ENCODE assay signal across 8 cellular contexts in genomic region chr10:73865459-73866442, GRCh38. TPM values are rescaled to one million over a fixed set of nuclear protein-coding genes. Genes with fewer than 3 reads are reported as not detected.
DNase-seq lines count a peak whose midpoint lies in the region; ATAC-seq, FAIRE-seq and TF ChIP-seq lines count a peak whose summit lies in the region.

No MANE protein-coding gene starts in this region.

- TF ChIP-seq CTCF in HL-60 (IDR thresholded peaks at IDR 0.05; ENCODE audit: insufficient read depth, low read length) (no peak), Caco-2 (IDR thresholded peaks at IDR 0.05; ENCODE audit: insufficient read depth in 1 of 2, low read depth in 1 of 2, low read length in 1 of 2, severe bottlenecking in 1 of 2, unreplicated experiment in 1 of 2) (no peak)

- no peak for FAIRE-seq in frontal cortex (lab: Jason Lieb, UNC)

- H3K36me3 Mint-ChIP-seq in Caco-2 (ENCODE audit: insufficient read depth, unreplicated experiment), result peaks cover 86% of the 10 kb centered on the region

- H3K4me3 ChIP-seq in HL-60 (replicated peaks; ENCODE audit: insufficient read depth, low read length) (peak overlapping the region; percentile 16), Caco-2 (ENCODE audit: low read depth, low read length) (no peak overlapping the region)

- no peak overlapping the region for H3K27ac Mint-ChIP-seq in Caco-2 (ENCODE audit: unreplicated experiment)

- no peaks in the 10 kb centered on the region for H3K9me3 Mint-ChIP-seq in Caco-2 (ENCODE audit: unreplicated experiment)

- H3K36me3 ChIP-seq in Caco-2 (ENCODE audit: control insufficient read depth, insufficient read depth, low read length), result peaks cover 12% of the 10 kb centered on the region

- intact Hi-C loops in Caco-2 (cut with micrococcal nuclease; ENCODE audit: unreplicated experiment), result no loop called here

- DNase-seq in HL-60 (ENCODE audit: low read depth in 1 of 2, low spot score in 1 of 2) (peak; percentile 89 to 98), germinal center (ENCODE audit: low spot score) (peak; percentile 81), frontal cortex (ENCODE audit: low spot score in 2 of 2) (no peak), Caco-2 (no peak)
- peak; percentile 27 to 29 for DNase-seq in activated CD4-positive, alpha-beta T cell treated with anti-CD3 and anti-CD28 coated beads, Interleukin-2, amount 50 U/mL, for 4 hours
- DNase-seq in stimulated activated naive CD4-positive, alpha-beta T cell treated with Interleukin-2 at 50 U/mL for 16 hours (lab: John Stamatoyannopoulos, UW), result peak; percentile 51

- H3K9me3 ChIP-seq in Caco-2, result no peaks in the 10 kb centered on the region

- CTCF ChIA-PET in Caco-2 (lab: Charles Lee), result no interaction called here

- POLR2A ChIA-PET in Caco-2 (lab: Charles Lee), result no interaction called here

- no peak overlapping the region for H3K4me3 Mint-ChIP-seq in Caco-2 (ENCODE audit: unreplicated experiment)

- no TSS peak for BruUV-seq in Caco-2 (replicated peaks; lab: Mats Ljungman, UMichigan)

- peaks cover 11% of the 10 kb centered on the region for H3K4me1 ChIP-seq in Caco-2

- H3K27me3 ChIP-seq in HL-60 (ENCODE audit: insufficient read depth, poor library complexity, severe bottlenecking) (no peaks in the 10 kb centered on the region), Caco-2 (replicated peaks; ENCODE audit: control insufficient read depth, insufficient read depth, low read length) (no peaks in the 10 kb centered on the region)

- no peaks in the 10 kb centered on the region for H3K27me3 Mint-ChIP-seq in Caco-2 (ENCODE audit: insufficient read depth, unreplicated experiment)

- ATAC-seq in GM19395 (IDR thresholded peaks at IDR 0.05; ENCODE audit: unreplicated experiment) (peak; percentile 76), HG03045 (IDR thresholded peaks at IDR 0.05; ENCODE audit: unreplicated experiment) (no peak)

- H3K27ac ChIP-seq in HL-60 (replicated peaks), result peak overlapping the region; percentile 86

- peaks cover 4% of the 10 kb centered on the region for H3K4me1 Mint-ChIP-seq in Caco-2 (ENCODE audit: low read depth, unreplicated experiment)

RNA-seq across cellular contexts. Expression of gene CAMK2G, which starts 8.6 kb away (rescaled TPM):
- total RNA-seq in frontal cortex, result 50.1 TPM
- 78.0 and 78.8 TPM in 2 replicates for total RNA-seq in Caco-2 (2022)

RNA-seq across cellular contexts. Expression of gene PLAU, which starts 45.2 kb away (rescaled TPM):
- total RNA-seq in frontal cortex, result 0.82 TPM
- total RNA-seq in Caco-2 (2022), result 1.2 and 1.8 TPM in 2 replicates

RNA-seq across cellular contexts. Expression of gene NDST2, which starts 54.4 kb away (rescaled TPM):
- total RNA-seq in frontal cortex (7.7 TPM), Caco-2 (2022) (16.8 and 18.6 TPM in 2 replicates)

Comparison
In these comparisons a context has a peak if more than half of its experiments do, and no peak if none do; other contexts are left out.
1. DNase-seq: peak in HL-60 (2 of 2), activated CD4-positive, alpha-beta T cell treated with anti-CD3 and anti-CD28 coated beads, Interleukin-2, amount 50 U/mL, for 4 hours (2 of 2), germinal center (single experiment) and stimulated activated naive CD4-positive, alpha-beta T cell treated with Interleukin-2 at 50 U/mL for 16 hours (single experiment); none in frontal cortex (0 of 2) and Caco-2 (0 of 2).